Comparison of ENCODE assay signal across 12 cellular contexts in genomic region chrX:154541589-154541895, GRCh38. TPM values are rescaled to one million over a fixed set of nuclear protein-coding genes. Genes with fewer than 3 reads are reported as not detected.
DNase-seq lines count a peak whose midpoint lies in the region; ATAC-seq and TF ChIP-seq lines count a peak whose summit lies in the region.
"Had no signal": no experiment of that assay in that cellular context is flagged by ENCODE, and none has a peak within 500 bp of the region (broad histone marks: within the 10 kb centered on the region; RNA-seq: fewer than 3 reads in every experiment).

No MANE protein-coding gene starts in this region.

- H3K9me3 ChIP-seq in right atrium auricular region (no peaks in the 10 kb centered on the region), breast epithelium (no peaks in the 10 kb centered on the region), vagina (no peaks in the 10 kb centered on the region), OCI-LY7 (ENCODE audit: low read length) (no peaks in the 10 kb centered on the region)

- CTCF ChIA-PET in OCI-LY7 (lab: Charles Lee; ENCODE audit: unreplicated experiment) = no interaction called here

- DNase-seq in right atrium auricular region (ENCODE audit: low spot score) (no peak), left cardiac atrium (no peak), breast epithelium (ENCODE audit: low spot score in 2 of 2) (no peak), vagina (ENCODE audit: extremely low spot score in 2 of 2) (no peak), NCI-H2081 treated with DMSO at 0.1 percent for 48 hours (lab: John Stamatoyannopoulos, UW) (no peak), HPDE6-E6E7 (ENCODE audit: extremely low spot score) (no peak), OCI-LY7 (ENCODE audit: low spot score) (no peak)
- DNase-seq in natural killer cell treated with Interleukin-12 subunit alpha and Interleukin-12 subunit beta and Interleukin-15 and Interleukin-18, amount 100 ng/mL, for 72 hours (ENCODE audit: low spot score) = no peak
- DNase-seq: NCI-H187 treated with DMSO at 0.1 percent for 48 hours, retina had no signal

- POLR2A ChIA-PET in OCI-LY7 (lab: Charles Lee) = no interaction called here

- no peaks in the 10 kb centered on the region for H3K36me3 Mint-ChIP-seq in natural killer cell treated with Interleukin-12 subunit alpha and Interleukin-12 subunit beta and Interleukin-15 and Interleukin-18, amount 100 ng/mL, for 72 hours
- H3K36me3 Mint-ChIP-seq: CD4-positive, CD25-positive, alpha-beta regulatory T cell had no signal

- H3K79me2 ChIP-seq in OCI-LY7 (ENCODE audit: insufficient read depth, low read depth, low read length) = peaks cover 7% of the 10 kb centered on the region; the same call in 1 of the 2 replicates

- ATAC-seq in left cardiac atrium = no peak
- ATAC-seq in natural killer cell treated with Interleukin-12 subunit alpha and Interleukin-12 subunit beta and Interleukin-15 and Interleukin-18, amount 100 ng/mL, for 72 hours = no peak
- ATAC-seq: WTC11 had no signal

- H3K9me3 Mint-ChIP-seq in natural killer cell treated with Interleukin-12 subunit alpha and Interleukin-12 subunit beta and Interleukin-15 and Interleukin-18, amount 100 ng/mL, for 72 hours = no peaks in the 10 kb centered on the region
- H3K9me3 Mint-ChIP-seq: CD4-positive, CD25-positive, alpha-beta regulatory T cell; WTC11 had no signal

- peaks cover 0 to 3% of the 10 kb centered on the region in 2 donors for H3K27me3 Mint-ChIP-seq in natural killer cell treated with Interleukin-12 subunit alpha and Interleukin-12 subunit beta and Interleukin-15 and Interleukin-18, amount 100 ng/mL, for 72 hours
- H3K27me3 Mint-ChIP-seq: CD4-positive, CD25-positive, alpha-beta regulatory T cell had no signal

- H3K4me1 ChIP-seq in right atrium auricular region (peaks cover 0 to 37% of the 10 kb centered on the region in 2 donors), breast epithelium (no peaks in the 10 kb centered on the region), vagina (peaks cover 45% of the 10 kb centered on the region), OCI-LY7 (ENCODE audit: insufficient read depth, low read length, poor library complexity, severe bottlenecking) (peaks cover 9% of the 10 kb centered on the region)

- H4K20me1 ChIP-seq in OCI-LY7 (ENCODE audit: insufficient read depth, low read length) = no peaks in the 10 kb centered on the region

- no peak overlapping the region for H3K4me3 ChIP-seq in right atrium auricular region
- H3K4me3 ChIP-seq in breast epithelium = peak overlapping the region in 1 of 3 donors; percentile 22
- H3K4me3 ChIP-seq in vagina = no peak overlapping the region
- H3K4me3 ChIP-seq in OCI-LY7 (ENCODE audit: low read depth, low read length, poor library complexity, severe bottlenecking) = no peak overlapping the region

- H3K36me3 ChIP-seq in right atrium auricular region = no peaks in the 10 kb centered on the region
- H3K36me3 ChIP-seq in breast epithelium = no peaks in the 10 kb centered on the region
- H3K36me3 ChIP-seq in vagina = no peaks in the 10 kb centered on the region
- H3K36me3 ChIP-seq in OCI-LY7 (ENCODE audit: insufficient read depth, low read length) = peaks cover 21% of the 10 kb centered on the region

- no peak overlapping the region for H3K4me2 ChIP-seq in OCI-LY7 (ENCODE audit: low read length)

- intact Hi-C loops in left cardiac atrium (cut with DNase I) = no loop called here
- intact Hi-C loops in breast epithelium (cut with DNase I; ENCODE audit: low total_unique reads) = no loop called here
- intact Hi-C loops in vagina (cut with DNase I) = no loop called here
- intact Hi-C loops in OCI-LY7 (cut with micrococcal nuclease; ENCODE audit: unreplicated experiment) = no loop called here

- TF ChIP-seq CTCF in right atrium auricular region (IDR thresholded peaks at IDR 0.05) (no peak), breast epithelium (IDR thresholded peaks at IDR 0.05) (no peak), vagina (IDR thresholded peaks at IDR 0.05) (no peak), OCI-LY7 (conservative IDR thresholded peaks at IDR 0.05; ENCODE audit: low read length) (no peak)

- no peak overlapping the region for H2AFZ ChIP-seq in OCI-LY7 (ENCODE audit: low read length)

- no peaks in the 10 kb centered on the region for H3K9me2 ChIP-seq in OCI-LY7 (ENCODE audit: insufficient read depth, low read length)

- H3K4me1 Mint-ChIP-seq in natural killer cell treated with Interleukin-12 subunit alpha and Interleukin-12 subunit beta and Interleukin-15 and Interleukin-18, amount 100 ng/mL, for 72 hours (ENCODE audit: low read depth in 2 of 2) = peaks cover 20 to 42% of the 10 kb centered on the region in 2 donors

- peak overlapping the region; percentile 30 for H3K4me3 Mint-ChIP-seq in natural killer cell treated with Interleukin-12 subunit alpha and Interleukin-12 subunit beta and Interleukin-15 and Interleukin-18, amount 100 ng/mL, for 72 hours
- H3K4me3 Mint-ChIP-seq: WTC11 had no signal

- H3K27me3 ChIP-seq in right atrium auricular region (no peaks in the 10 kb centered on the region), breast epithelium (peaks cover 0 to 40% of the 10 kb centered on the region in 2 donors), vagina (no peaks in the 10 kb centered on the region)

- H3K27ac ChIP-seq in right atrium auricular region = peak overlapping the region; percentile 76 to 88
- H3K27ac ChIP-seq in breast epithelium = peak overlapping the region; percentile 89 to 94
- peak overlapping the region; percentile 81 for H3K27ac ChIP-seq in vagina
- no peak overlapping the region for H3K27ac ChIP-seq in OCI-LY7 (ENCODE audit: low read depth, low read length, poor library complexity, severe bottlenecking)

- TF ChIP-seq POLR2A in breast epithelium (IDR thresholded peaks at IDR 0.05) (no peak), vagina (IDR thresholded peaks at IDR 0.05) (no peak)

- peak overlapping the region; percentile 98 to 99 for H3K27ac Mint-ChIP-seq in natural killer cell treated with Interleukin-12 subunit alpha and Interleukin-12 subunit beta and Interleukin-15 and Interleukin-18, amount 100 ng/mL, for 72 hours
- H3K27ac Mint-ChIP-seq: WTC11 had no signal

- BruUV-seq in OCI-LY7 (replicated peaks; lab: Mats Ljungman, UMichigan) = no TSS peak

RNA-seq across cellular contexts. Expression of gene G6PD, which starts 5.1 kb away (rescaled TPM):
- total RNA-seq in right atrium auricular region (10 to 100 TPM; 14.9 to 42.2 TPM), left cardiac atrium (10 to 100 TPM; 30.4 to 36.0 TPM), breast epithelium (10 to 100 TPM; 25.6 to 45.2 (median 38.2) TPM), vagina (86.4 TPM), OCI-LY7 (2022) (40.9 and 47.1 TPM in 2 replicates)
- total RNA-seq in natural killer cell treated with Interleukin-12 subunit alpha and Interleukin-12 subunit beta and Interleukin-15 and Interleukin-18, amount 100 ng/mL, for 72 hours = 100 to 1,000 TPM; 115 to 227 TPM
- 21.6 and 26.1 TPM in 2 replicates for total RNA-seq in OCI-LY7 (2014; rRNA removed; shearing (Covaris generic))

RNA-seq across cellular contexts. Expression of gene IKBKG, which starts 5.9 kb away (rescaled TPM):
- 1 to 10 TPM; 7.2 to 9.0 TPM for total RNA-seq in right atrium auricular region
- 10 to 100 TPM; 17.1 to 21.1 TPM for total RNA-seq in left cardiac atrium
- total RNA-seq in breast epithelium = 10 to 100 TPM; 10.5 to 15.2 (median 12.6) TPM
- total RNA-seq in natural killer cell treated with Interleukin-12 subunit alpha and Interleukin-12 subunit beta and Interleukin-15 and Interleukin-18, amount 100 ng/mL, for 72 hours = 10 to 100 TPM; 55.6 to 61.1 TPM
- total RNA-seq in vagina = 11.8 TPM
- total RNA-seq in OCI-LY7 (2014; rRNA removed; shearing (Covaris generic)) = 9.9 and 14.3 TPM in 2 replicates
- total RNA-seq in OCI-LY7 (2022) = 31.6 and 34.4 TPM in 2 replicates

RNA-seq across cellular contexts. Expression of gene FAM3A, which starts 25.5 kb away (rescaled TPM):
- total RNA-seq in right atrium auricular region = 10 to 100 TPM; 47.1 to 61.2 TPM
- total RNA-seq in left cardiac atrium = 10 to 100 TPM; 44.4 to 51.0 TPM
- total RNA-seq in breast epithelium = 10 to 100 TPM; 38.8 to 42.6 (median 41.3) TPM
- 10 to 100 TPM; 28.5 to 41.1 TPM for total RNA-seq in natural killer cell treated with Interleukin-12 subunit alpha and Interleukin-12 subunit beta and Interleukin-15 and Interleukin-18, amount 100 ng/mL, for 72 hours
- total RNA-seq in vagina = 59.9 TPM
- 15.3 and 16.4 TPM in 2 replicates for total RNA-seq in OCI-LY7 (2014; rRNA removed; shearing (Covaris generic))
- 21.9 and 24.6 TPM in 2 replicates for total RNA-seq in OCI-LY7 (2022)

RNA-seq across cellular contexts. Expression of gene CTAG1A, which starts 43.4 kb away (rescaled TPM):
- total RNA-seq in right atrium auricular region (not detected), left cardiac atrium (not detected), breast epithelium (1 to 10 TPM in 1 of 3 donors, not detected in 2; 2.3 TPM), vagina (not detected), OCI-LY7 (2022) (not detected in 2 replicates)
- total RNA-seq in natural killer cell treated with Interleukin-12 subunit alpha and Interleukin-12 subunit beta and Interleukin-15 and Interleukin-18, amount 100 ng/mL, for 72 hours = not detected
- 0.36 TPM in 1 of 2 replicates, not detected in the other for total RNA-seq in OCI-LY7 (2014; rRNA removed; shearing (Covaris generic))
- total RNA-seq: CD4-positive, CD25-positive, alpha-beta regulatory T cell; WTC11 had no signal

RNA-seq across cellular contexts. Expression of gene SLC10A3, which starts 51.1 kb away (rescaled TPM):
- total RNA-seq in right atrium auricular region (10 to 100 TPM; 22.2 to 22.9 TPM), left cardiac atrium (10 to 100 TPM; 15.1 to 18.4 TPM), breast epithelium (10 to 100 TPM; 17.0 to 24.0 (median 19.5) TPM), vagina (28.2 TPM), OCI-LY7 (2022) (12.7 and 15.6 TPM in 2 replicates)
- 10 to 100 TPM; 22.1 to 30.7 TPM for total RNA-seq in natural killer cell treated with Interleukin-12 subunit alpha and Interleukin-12 subunit beta and Interleukin-15 and Interleukin-18, amount 100 ng/mL, for 72 hours
- 12.4 and 14.1 TPM in 2 replicates for total RNA-seq in OCI-LY7 (2014; rRNA removed; shearing (Covaris generic))
